Comparison of ENCODE assay signal across 23 cellular contexts in the genomic region with DNA sequence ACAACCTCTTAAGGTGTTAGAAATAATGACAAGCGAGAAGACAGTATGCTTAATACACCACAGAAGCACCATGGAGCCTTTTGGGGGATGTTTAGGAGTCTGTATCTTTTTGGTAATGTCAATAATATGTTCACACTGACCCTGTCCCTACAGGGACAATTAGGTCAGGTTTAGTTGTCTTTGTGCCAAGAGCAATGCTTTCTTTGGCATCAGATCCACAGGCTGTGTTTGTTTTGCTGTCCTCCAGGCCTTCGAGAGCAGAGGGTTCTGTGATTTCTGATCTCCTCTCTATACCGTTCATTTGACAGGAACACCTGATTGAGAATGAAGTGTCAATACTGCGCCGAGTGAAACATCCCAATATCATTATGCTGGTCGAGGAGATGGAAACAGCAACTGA.
DNase-seq lines count a peak whose midpoint lies in the region; ATAC-seq and TF ChIP-seq lines count a peak whose summit lies in the region.
"Had no signal": no experiment of that assay in that cellular context is flagged by ENCODE, and none has a peak within 500 bp of the region (broad histone marks: within the 10 kb centered on the region; RNA-seq: fewer than 3 reads in every experiment).

No MANE protein-coding gene starts in this region.

- H3K9me3 ChIP-seq in heart left ventricle (no peaks in the 10 kb centered on the region), thyroid gland (no peaks in the 10 kb centered on the region)
- H3K9me3 ChIP-seq: SJSA1 had no signal

- H3K4me1 ChIP-seq in heart left ventricle, result peaks cover 0 to 43% (median 18%) of the 10 kb centered on the region in 12 donors
- peaks cover 14% of the 10 kb centered on the region in 2 donors for H3K4me1 ChIP-seq in thyroid gland

- no peaks in the 10 kb centered on the region for H3K27me3 ChIP-seq in heart left ventricle
- H3K27me3 ChIP-seq in thyroid gland, result no peaks in the 10 kb centered on the region
- H3K27me3 ChIP-seq: foreskin keratinocyte, SJSA1 had no signal

- TF ChIP-seq POLR2A in heart left ventricle (IDR thresholded peaks at IDR 0.05), result no peak
- TF ChIP-seq POLR2A in thyroid gland (IDR thresholded peaks at IDR 0.05), result no peak

- peak; percentile 55 for ATAC-seq in Right ventricle myocardium inferior
- ATAC-seq in heart left ventricle, result peak; percentile 54 to 75 (median 68)
- no peak for ATAC-seq in HG03521 (IDR thresholded peaks at IDR 0.05; ENCODE audit: unreplicated experiment)
- ATAC-seq in HG03432 (IDR thresholded peaks at IDR 0.05; ENCODE audit: unreplicated experiment), result no peak
- ATAC-seq: activated T-cell treated with anti-CD3 and anti-CD28 coated beads, Interleukin-2, amount 50 U/mL, for 4 hours; foreskin keratinocyte; GM23338 had no signal

- peaks cover 0 to 31% (median 18%) of the 10 kb centered on the region in 9 donors for H3K36me3 ChIP-seq in heart left ventricle
- H3K36me3 ChIP-seq in thyroid gland, result no peaks in the 10 kb centered on the region
- H3K36me3 ChIP-seq: SJSA1 had no signal

- TF ChIP-seq CTCF in heart left ventricle (IDR thresholded peaks at IDR 0.05) (no peak), thyroid gland (IDR thresholded peaks at IDR 0.05) (no peak)

- intact Hi-C loops in Right ventricle myocardium inferior (cut with DNase I) (no loop called here), cardiac septum (cut with DNase I) (loop anchor here (5.0 kb wide), 1 partner anchor 155 kb away; a partner anchor contains a TSS), heart left ventricle (cut with DNase I) (no loop called here), thyroid gland (cut with DNase I) (loop anchor here (10.0 kb wide), 1 partner anchor 157 kb away; a partner anchor contains a TSS)

- H3K27ac ChIP-seq in heart left ventricle (peak overlapping the region in 6 of 12 donors; percentile 9 to 29 (median 13)), thyroid gland (no peak overlapping the region)
- H3K27ac ChIP-seq: C4-2B, foreskin keratinocyte, SJSA1 had no signal

- WGBS in heart left ventricle, 4 donors, result 40 to 47% (median 43%) methylated on average over 6 of the region's 6 CpGs
- WGBS in thyroid gland, 2 donors, result 32 to 34% methylated on average over 6 of the region's 6 CpGs

- H3K4me3 ChIP-seq in heart left ventricle (no peak overlapping the region), thyroid gland (replicated peaks in 1 of 3) (no peak overlapping the region)
- H3K4me3 ChIP-seq: coronary artery, GM23338, SJSA1 had no signal

- DNase-seq in Right ventricle myocardium inferior (ENCODE audit: missing footprints), result no peak
- DNase-seq in cardiac septum (ENCODE audit: low spot score), result no peak
- peak; percentile 22 for DNase-seq in SHP77 treated with DMSO at 0.1 percent for 48 hours (lab: John Stamatoyannopoulos, UW)
- no peak for DNase-seq in heart left ventricle
- DNase-seq in thyroid gland, result peak; percentile 42 to 46
- no peak for DNase-seq in cerebellar nuclear complex (lab: John Stamatoyannopoulos, UW)
- DNase-seq: ACHN; activated B cell treated with CpG ODN at 0.5 μM for 24 hours; activated T-cell treated with anti-CD3 and anti-CD28 coated beads, Interleukin-2, amount 50 U/mL, for 4 hours; foreskin keratinocyte; GF-D8; kidney glomerular epithelial cell; midbrain; NCI-H187 treated with DMSO at 0.1 percent for 48 hours; NCI-H526; OCI-M1; T-helper 2 cell had no signal

Comparison
In these comparisons a context has a peak if more than half of its experiments do, and no peak if none do; other contexts are left out.
1. intact Hi-C loops: an anchor here in cardiac septum (5.0 kb wide) and thyroid gland (10.0 kb wide); none called in Right ventricle myocardium inferior and heart left ventricle.
2. ATAC-seq: peak in Right ventricle myocardium inferior (single experiment) and heart left ventricle (4 of 4); none in HG03521 (single experiment) and HG03432 (single experiment).
3. DNase-seq: peak in SHP77 treated with DMSO at 0.1 percent for 48 hours (single experiment) and thyroid gland (2 of 2); none in Right ventricle myocardium inferior (single experiment), cardiac septum (single experiment), heart left ventricle (0 of 5) and cerebellar nuclear complex (0 of 2).